9 cellular contexts compared by ENCODE assay signal in the genomic region with DNA sequence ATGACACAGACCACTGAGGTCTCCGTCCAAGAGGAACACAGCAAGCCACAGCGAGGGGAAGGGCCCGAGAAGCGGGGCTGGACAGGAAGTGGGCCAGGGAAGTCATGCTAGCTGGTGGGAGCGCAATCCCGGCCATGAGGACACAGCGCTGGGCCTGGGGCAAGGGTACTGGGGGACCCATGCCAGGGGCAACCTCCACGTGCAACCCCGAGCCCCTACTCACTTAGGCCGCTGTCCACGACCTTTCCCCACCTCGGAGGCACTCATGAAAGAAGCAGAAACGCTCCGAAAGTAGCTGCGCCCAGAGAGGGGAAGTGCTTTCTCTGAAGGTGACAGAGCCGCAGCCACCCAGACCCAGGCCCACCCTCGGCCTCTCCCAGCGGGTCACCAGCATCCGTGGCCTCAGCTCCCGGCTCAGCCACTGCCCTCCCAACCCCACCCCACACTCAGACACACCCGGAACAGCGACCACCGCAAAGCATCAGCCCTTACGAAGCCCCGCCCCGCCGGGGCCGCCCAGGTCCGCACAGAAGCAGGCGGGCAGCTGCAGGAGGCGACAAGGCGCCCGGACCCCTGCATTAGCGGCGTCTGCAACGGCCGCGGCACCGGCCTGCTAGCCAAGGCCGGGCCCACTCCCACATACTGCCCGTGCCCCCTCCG. TPM values are rescaled to one million over a fixed set of nuclear protein-coding genes. Genes with fewer than 3 reads are reported as not detected.
DNase-seq lines count a peak whose midpoint lies in the region; ATAC-seq, FAIRE-seq and TF ChIP-seq lines count a peak whose summit lies in the region.
"Had no signal": no experiment of that assay in that cellular context is flagged by ENCODE, and none has a peak within 500 bp of the region (broad histone marks: within the 10 kb centered on the region; RNA-seq: fewer than 3 reads in every experiment).

No MANE protein-coding gene starts in this region.

- H3K4me1 Mint-ChIP-seq in mesothelial cell of epicardium, result peaks cover 33% of the 10 kb centered on the region

- H3K4me2 ChIP-seq in DOHH2 (ENCODE audit: low read length), result peak overlapping the region; percentile 78

- peaks cover 41% of the 10 kb centered on the region for H3K4me1 ChIP-seq in DOHH2 (ENCODE audit: control insufficient read depth, low read length)
- peaks cover 29 to 54% of the 10 kb centered on the region in 2 donors for H3K4me1 ChIP-seq in duodenal mucosa (ENCODE audit: control insufficient read depth in 1 of 2, insufficient read depth in 2 of 2, low read length in 2 of 2)
- H3K4me1 ChIP-seq in upper lobe of right lung, result peaks cover 40% of the 10 kb centered on the region

- peak overlapping the region; percentile 81 for H3K27ac Mint-ChIP-seq in mesothelial cell of epicardium

- peaks cover 30% of the 10 kb centered on the region for H4K20me1 ChIP-seq in DOHH2 (ENCODE audit: control insufficient read depth, insufficient read depth, low read depth, low read length)

- no peaks in the 10 kb centered on the region for H3K9me3 ChIP-seq in DOHH2 (ENCODE audit: control insufficient read depth, insufficient read depth, low read length)
- H3K9me3 ChIP-seq in duodenal mucosa (ENCODE audit: control insufficient read depth in 1 of 2, low read length in 2 of 2), result no peaks in the 10 kb centered on the region
- H3K9me3 ChIP-seq in upper lobe of right lung, result no peaks in the 10 kb centered on the region

- H3K9me2 ChIP-seq in DOHH2 (replicated peaks; ENCODE audit: control insufficient read depth, low read length), result no peaks in the 10 kb centered on the region

- no peaks in the 10 kb centered on the region for H3K27me3 ChIP-seq in DOHH2 (ENCODE audit: control insufficient read depth, low read length)
- peaks cover 7 to 9% of the 10 kb centered on the region in 2 donors for H3K27me3 ChIP-seq in duodenal mucosa (ENCODE audit: control insufficient read depth in 1 of 2, insufficient read depth in 2 of 2, low read length in 2 of 2)
- no peaks in the 10 kb centered on the region for H3K27me3 ChIP-seq in upper lobe of right lung

- H3K4me3 Mint-ChIP-seq in mesothelial cell of epicardium, result peak overlapping the region; percentile 90

- TF ChIP-seq CTCF in DOHH2 (IDR thresholded peaks at IDR 0.05; ENCODE audit: low read depth, low read length, poor library complexity, severe bottlenecking), result no peak
- TF ChIP-seq CTCF in mesothelial cell of epicardium (IDR thresholded peaks at IDR 0.05; ENCODE audit: unreplicated experiment), result no peak
- TF ChIP-seq CTCF in upper lobe of right lung (IDR thresholded peaks at IDR 0.05), result no peak

- peak overlapping the region; percentile 66 to 77 for H3K9ac ChIP-seq in duodenal mucosa (ENCODE audit: low read depth in 1 of 2, low read length in 2 of 2)

- intact Hi-C loops in upper lobe of right lung (cut with DNase I), result loop anchor here (10.0 kb wide), 1 partner anchor 49 kb away; no protein-coding TSS in a partner anchor

- no peak for FAIRE-seq in RCC 7860 (lab: Jason Lieb, UNC)
- FAIRE-seq: TTC549 had no signal

- H3K9me3 Mint-ChIP-seq in mesothelial cell of epicardium, result no peaks in the 10 kb centered on the region

- DNase-seq in T-helper 9 cell (peak; percentile 27), mesothelial cell of epicardium (ENCODE audit: low spot score in 2 of 2, unreplicated experiment in 2 of 2) (peak in 1 of 2 experiments; percentile 62), upper lobe of right lung (peak; percentile 71), RCC 7860 (ENCODE audit: low spot score) (no peak)

- no peaks in the 10 kb centered on the region for H3K27me3 Mint-ChIP-seq in mesothelial cell of epicardium (ENCODE audit: low read depth)

- peak overlapping the region; percentile 92 for H3K4me3 ChIP-seq in DOHH2 (ENCODE audit: low read length)
- H3K4me3 ChIP-seq in duodenal mucosa (ENCODE audit: low read depth in 1 of 2, low read length in 2 of 2), result peak overlapping the region; percentile 72 to 81
- H3K4me3 ChIP-seq in upper lobe of right lung, result peak overlapping the region; percentile 98

- H3F3A ChIP-seq in DOHH2 (ENCODE audit: control insufficient read depth, insufficient read depth), result no peaks in the 10 kb centered on the region

- H3K36me3 Mint-ChIP-seq in mesothelial cell of epicardium, result no peaks in the 10 kb centered on the region

- H3K27ac ChIP-seq in DOHH2 (ENCODE audit: low read depth, low read length) (peak overlapping the region; percentile 47), duodenal mucosa (ENCODE audit: low read depth, low read length) (no peak overlapping the region), upper lobe of right lung (peak overlapping the region; percentile 85)

- peak; percentile 6 for ATAC-seq in HG03135 (IDR thresholded peaks at IDR 0.05; ENCODE audit: unreplicated experiment)
- no peak for ATAC-seq in upper lobe of right lung
- no peak for ATAC-seq in HG02870 (IDR thresholded peaks at IDR 0.05; ENCODE audit: unreplicated experiment)

- peaks cover 57% of the 10 kb centered on the region for H3K79me2 ChIP-seq in DOHH2 (ENCODE audit: control insufficient read depth, low read length)

- H3K36me3 ChIP-seq in DOHH2 (ENCODE audit: control insufficient read depth, low read length) (peaks cover 22% of the 10 kb centered on the region), duodenal mucosa (ENCODE audit: control insufficient read depth in 1 of 2, insufficient read depth in 2 of 2, low read length in 2 of 2) (no peaks in the 10 kb centered on the region), upper lobe of right lung (no peaks in the 10 kb centered on the region)

RNA-seq across cellular contexts. Expression of a gene that starts 0.8 kb away (rescaled TPM):
- total RNA-seq in mesothelial cell of epicardium (29.4 to 30.4 TPM (median 30.2 TPM) in 3 replicates), upper lobe of right lung (38.6 TPM)
